In genomic region chr17:31393749-31394146, GRCh38 we compare ENCODE assay signal across 18 cellular contexts. TPM values are rescaled to one million over a fixed set of nuclear protein-coding genes. Genes with fewer than 3 reads are reported as not detected.
A peak's percentile ranks its signal among the peaks of the same experiment; 100 is the strongest.
DNase-seq lines count a peak whose midpoint lies in the region; ATAC-seq and TF ChIP-seq lines count a peak whose summit lies in the region.
"Had no signal": no experiment of that assay in that cellular context is flagged by ENCODE, and none has a peak within 500 bp of the region (broad histone marks: within the 10 kb centered on the region; RNA-seq: fewer than 3 reads in every experiment).

No MANE protein-coding gene starts in this region.

- no peak for ATAC-seq in HG02610 (IDR thresholded peaks at IDR 0.05; ENCODE audit: unreplicated experiment)
- ATAC-seq: activated T-cell treated with anti-CD3 and anti-CD28 coated beads, Interleukin-2, amount 50 U/mL, for 4 hours; body of pancreas; left lobe of liver had no signal

- H3K4me1 Mint-ChIP-seq in activated naive CD4-positive, alpha-beta T cell treated with anti-CD3 and anti-CD28 coated beads, Interleukin-2, amount 50 U/mL, for 24 hours, result peaks cover 12% of the 10 kb centered on the region
- H3K4me1 Mint-ChIP-seq in chondrocyte (ENCODE audit: low read depth), result peaks cover 13% of the 10 kb centered on the region
- peaks cover 5% of the 10 kb centered on the region for H3K4me1 Mint-ChIP-seq in nephron

- H3K9me3 Mint-ChIP-seq in activated naive CD4-positive, alpha-beta T cell treated with anti-CD3 and anti-CD28 coated beads, Interleukin-2, amount 50 U/mL, for 24 hours, result no peaks in the 10 kb centered on the region
- no peaks in the 10 kb centered on the region for H3K9me3 Mint-ChIP-seq in chondrocyte (ENCODE audit: low read depth)
- H3K9me3 Mint-ChIP-seq in nephron, result no peaks in the 10 kb centered on the region
- H3K9me3 Mint-ChIP-seq: activated T-cell treated with anti-CD3 and anti-CD28 coated beads, Interleukin-2, amount 50 U/mL, for 4 hours had no signal

- TF ChIP-seq CTCF in chondrocyte (IDR thresholded peaks at IDR 0.05) (no peak), nephron (IDR thresholded peaks at IDR 0.05; ENCODE audit: unreplicated experiment in 3 of 3) (no peak)

- H3K27ac Mint-ChIP-seq in activated naive CD4-positive, alpha-beta T cell treated with anti-CD3 and anti-CD28 coated beads, Interleukin-2, amount 50 U/mL, for 24 hours, result no peak overlapping the region
- H3K27ac Mint-ChIP-seq in chondrocyte (ENCODE audit: unreplicated experiment), result no peak overlapping the region
- no peak overlapping the region for H3K27ac Mint-ChIP-seq in nephron

- peaks cover 36% of the 10 kb centered on the region for H3K27me3 Mint-ChIP-seq in activated naive CD4-positive, alpha-beta T cell treated with anti-CD3 and anti-CD28 coated beads, Interleukin-2, amount 50 U/mL, for 24 hours
- H3K27me3 Mint-ChIP-seq in chondrocyte (ENCODE audit: low read depth) (peaks cover 20% of the 10 kb centered on the region), nephron (ENCODE audit: low read depth) (peaks cover 64% of the 10 kb centered on the region)

- no peaks in the 10 kb centered on the region for H3K36me3 Mint-ChIP-seq in activated naive CD4-positive, alpha-beta T cell treated with anti-CD3 and anti-CD28 coated beads, Interleukin-2, amount 50 U/mL, for 24 hours
- no peaks in the 10 kb centered on the region for H3K36me3 Mint-ChIP-seq in chondrocyte (ENCODE audit: low read depth)
- no peaks in the 10 kb centered on the region for H3K36me3 Mint-ChIP-seq in nephron (ENCODE audit: low read depth)

- peak overlapping the region; percentile 39 for H3K4me3 Mint-ChIP-seq in activated naive CD4-positive, alpha-beta T cell treated with anti-CD3 and anti-CD28 coated beads, Interleukin-2, amount 50 U/mL, for 24 hours
- H3K4me3 Mint-ChIP-seq in chondrocyte (ENCODE audit: unreplicated experiment) (peak overlapping the region; percentile 31), nephron (peak overlapping the region; percentile 49 to 70 (median 61))

- no peak for DNase-seq in activated naive CD4-positive, alpha-beta T cell (lab: John Stamatoyannopoulos, UW)
- peak; percentile 12 for DNase-seq in chondrocyte (ENCODE audit: low spot score)
- peak; percentile 27 for DNase-seq in ureter (ENCODE audit: low spot score)
- no peak for DNase-seq in Ammon's horn (ENCODE audit: low spot score)
- no peak for DNase-seq in stimulated activated CD4-positive, alpha-beta T cell treated with anti-CD3 and anti-CD28 coated beads, Interleukin-1b, Interleukin-23, amount 100 ng/mL, for 48 hours
- DNase-seq: activated T-cell treated with anti-CD3 and anti-CD28 coated beads, Interleukin-2, amount 50 U/mL, for 4 hours; DMS153; GF-D8; NCI-H1930; NCI-H226; NCI-H82; OCI-M1; SIG-M5 had no signal

RNA-seq across cellular contexts. Expression of gene RAB11FIP4, which starts 2.3 kb away (rescaled TPM):
- total RNA-seq in chondrocyte (0.30 to 0.94 TPM (median 0.59 TPM) in 3 replicates), ureter (40.7 TPM)

Comparison
In these comparisons a context has a peak if more than half of its experiments do, and no peak if none do; other contexts are left out.
1. DNase-seq: peak in chondrocyte (single experiment) and ureter (single experiment); none in activated naive CD4-positive, alpha-beta T cell (0 of 4), Ammon's horn (single experiment) and stimulated activated CD4-positive, alpha-beta T cell treated with anti-CD3 and anti-CD28 coated beads, Interleukin-1b, Interleukin-23, amount 100 ng/mL, for 48 hours (single experiment).
2. RNA of gene RAB11FIP4, which starts 2.3 kb away (total RNA-seq): 40.7 TPM in ureter (single experiment); 0.30 to 0.94 TPM in chondrocyte; every median in the first group is over 10 times any median in the second.
3. Peak in every context shown above with its lines, with median percentiles within 50 percentile points of each other: H3K4me3 Mint-ChIP-seq.